Comparison of ENCODE assay signal across 2 cellular contexts in the genomic region with DNA sequence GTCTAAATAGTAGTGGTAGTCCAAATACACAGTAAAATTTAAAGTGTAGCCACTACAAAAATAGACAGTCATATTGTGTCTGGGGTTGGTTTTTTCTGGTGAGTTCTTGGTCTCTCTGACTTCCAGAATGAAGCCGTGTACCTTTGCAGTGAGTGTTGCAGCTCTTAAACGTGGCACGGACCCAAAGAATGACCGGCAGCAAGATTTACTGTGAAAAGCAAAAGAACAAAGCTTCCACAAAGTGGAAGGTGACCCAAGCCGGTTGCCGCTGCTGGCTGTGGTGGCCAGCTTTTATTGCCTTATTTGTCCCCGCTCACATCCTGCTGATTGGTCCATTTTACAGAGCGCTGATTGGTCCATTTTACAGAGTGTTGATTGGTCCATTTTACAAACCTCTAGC.
TF ChIP-seq lines count a peak whose summit lies in the region.

No MANE protein-coding gene starts in this region.

TF ChIP-seq in HepG2, 621 proteins besides CTCF, POLR2A, EP300 and RAD21:
- no peak for TF ChIP-seq HNRNPUL1 (IDR thresholded peaks at IDR 0.05; ENCODE audit: low read depth, low read length)
- TF ChIP-seq NFYB (CRISPR knock-in tag; IDR thresholded peaks at IDR 0.05), result peak; percentile 15; the same call in 1 of the 2 replicates
TF ChIP-seq in HepG2: peak in this region for 1.

TF ChIP-seq in K562, 482 proteins besides CTCF, POLR2A, EP300 and RAD21:
- TF ChIP-seq TEAD1 (CRISPR knock-in tag; IDR thresholded peaks at IDR 0.05) (no peak), CREB1 (IDR thresholded peaks at IDR 0.05) (no peak), CREB1 (CRISPR knock-in tag; IDR thresholded peaks at IDR 0.05) (no peak), ASH1L (IDR thresholded peaks at IDR 0.05; ENCODE audit: borderline replicate concordance, low read depth, partially characterized antibody) (peak; percentile 42), ZNF184 (CRISPR knock-in tag; IDR thresholded peaks at IDR 0.05) (no peak), TAF15 (IDR thresholded peaks at IDR 0.05; ENCODE audit: low read depth, low read length) (no peak)
- TF ChIP-seq, protein P1, sequence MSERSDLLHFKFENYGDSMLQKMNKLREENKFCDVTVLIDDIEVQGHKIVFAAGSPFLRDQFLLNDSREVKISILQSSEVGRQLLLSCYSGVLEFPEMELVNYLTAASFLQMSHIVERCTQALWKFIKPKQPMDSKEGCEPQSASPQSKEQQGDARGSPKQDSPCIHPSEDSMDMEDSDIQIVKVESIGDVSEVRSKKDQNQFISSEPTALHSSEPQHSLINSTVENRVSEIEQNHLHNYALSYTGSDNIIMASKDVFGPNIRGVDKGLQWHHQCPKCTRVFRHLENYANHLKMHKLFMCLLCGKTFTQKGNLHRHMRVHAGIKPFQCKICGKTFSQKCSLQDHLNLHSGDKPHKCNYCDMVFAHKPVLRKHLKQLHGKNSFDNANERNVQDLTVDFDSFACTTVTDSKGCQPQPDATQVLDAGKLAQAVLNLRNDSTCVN (CRISPR knock-in tag; IDR thresholded peaks at IDR 0.05), result no peak
